ENCODE assay signal across 1 cellular context in genomic region chr2:237613679-237614078, GRCh38.
TF ChIP-seq lines count a peak whose summit lies in the region.

No MANE protein-coding gene starts in this region.

TF ChIP-seq in GM23338, 12 proteins besides CTCF, POLR2A, EP300 and RAD21:
- TF ChIP-seq ZNF331 (CRISPR knock-in tag; IDR thresholded peaks at IDR 0.05; ENCODE audit: low read depth) (no peak), ETS1 (IDR thresholded peaks at IDR 0.05) (no peak), POLR2AphosphoS5 (IDR thresholded peaks at IDR 0.05; ENCODE audit: low read depth) (no peak), ZNF114 (CRISPR knock-in tag; IDR thresholded peaks at IDR 0.05) (no peak), STAT1 (IDR thresholded peaks at IDR 0.05; ENCODE audit: unreplicated experiment) (no peak), EZH2 (IDR thresholded peaks at IDR 0.05; ENCODE audit: low read depth, unreplicated experiment) (no peak), REST (IDR thresholded peaks at IDR 0.05; ENCODE audit: unreplicated experiment) (no peak), EZH2phosphoT487 (IDR thresholded peaks at IDR 0.05; ENCODE audit: unreplicated experiment) (no peak), CREB1 (CRISPR knock-in tag; IDR thresholded peaks at IDR 0.05; ENCODE audit: low read depth) (no peak), ZNF462 (CRISPR knock-in tag; IDR thresholded peaks at IDR 0.05) (no peak), NANOG (IDR thresholded peaks at IDR 0.05; ENCODE audit: borderline replicate concordance) (no peak), JUNB (IDR thresholded peaks at IDR 0.05; ENCODE audit: unreplicated experiment) (no peak)
